8 cellular contexts compared by ENCODE assay signal in genomic region chr14:76956253-76957090, GRCh38.
DNase-seq lines count a peak whose midpoint lies in the region; ATAC-seq and TF ChIP-seq lines count a peak whose summit lies in the region.

No MANE protein-coding gene starts in this region.

- peak overlapping the region; percentile 99 for H3K27ac Mint-ChIP-seq in neural crest cell (ENCODE audit: unreplicated experiment)
- peak overlapping the region; percentile 95 to 97 for H3K27ac Mint-ChIP-seq in stimulated activated naive CD8-positive, alpha-beta T cell treated with anti-CD3 and anti-CD28 coated beads, Interleukin-15, amount 100 ng/mL, for 72 hours

- DNase-seq in D341Med (ENCODE audit: low spot score), result peak; percentile 86
- peak; percentile 85 for DNase-seq in MM.1S
- DNase-seq in SHP77 treated with DMSO at 0.1 percent for 48 hours (lab: John Stamatoyannopoulos, UW), result peak; percentile 94
- DNase-seq in activated gamma-delta T cell (lab: John Stamatoyannopoulos, UW), result peak; percentile 93
- peak; percentile 93 for DNase-seq in fibroblast of villous mesenchyme (ENCODE audit: low read depth)
- peak; percentile 88 for DNase-seq in neural crest cell (ENCODE audit: low read depth, low spot score)
- DNase-seq in stimulated activated naive CD8-positive, alpha-beta T cell treated with anti-CD3 and anti-CD28 coated beads, Interleukin-15, amount 100 ng/mL, for 72 hours, result peak; percentile 81 to 92

- H3K4me1 ChIP-seq in MM.1S (ENCODE audit: low read length), result peaks cover 25% of the 10 kb centered on the region

- H3K9me3 Mint-ChIP-seq in neural crest cell, result no peaks in the 10 kb centered on the region
- H3K9me3 Mint-ChIP-seq in stimulated activated naive CD8-positive, alpha-beta T cell treated with anti-CD3 and anti-CD28 coated beads, Interleukin-15, amount 100 ng/mL, for 72 hours, result no peaks in the 10 kb centered on the region

- H3K4me1 Mint-ChIP-seq in neural crest cell, result peaks cover 70% of the 10 kb centered on the region
- H3K4me1 Mint-ChIP-seq in stimulated activated naive CD8-positive, alpha-beta T cell treated with anti-CD3 and anti-CD28 coated beads, Interleukin-15, amount 100 ng/mL, for 72 hours, result peaks cover 83% of the 10 kb centered on the region

- H3K27ac ChIP-seq in MM.1S (ENCODE audit: low read length), result peak overlapping the region; percentile 97

- H3K79me2 ChIP-seq in MM.1S (ENCODE audit: low read length), result no peaks in the 10 kb centered on the region

- no peaks in the 10 kb centered on the region for H3K36me3 Mint-ChIP-seq in neural crest cell (ENCODE audit: low read depth)

- peaks cover 13% of the 10 kb centered on the region for H3F3A ChIP-seq in MM.1S (ENCODE audit: insufficient read depth, low read length)

- peak overlapping the region; percentile 76 for H3K4me2 ChIP-seq in MM.1S (ENCODE audit: low read depth, low read length)

- H3K27me3 Mint-ChIP-seq in neural crest cell (ENCODE audit: low read depth), result no peaks in the 10 kb centered on the region
- H3K27me3 Mint-ChIP-seq in stimulated activated naive CD8-positive, alpha-beta T cell treated with anti-CD3 and anti-CD28 coated beads, Interleukin-15, amount 100 ng/mL, for 72 hours, result no peaks in the 10 kb centered on the region

- H3K27me3 ChIP-seq in MM.1S (replicated peaks; ENCODE audit: insufficient read depth, low read length), result no peaks in the 10 kb centered on the region

- H3K9me3 ChIP-seq in MM.1S (replicated peaks; ENCODE audit: insufficient read depth, low read length), result no peaks in the 10 kb centered on the region

- H3K4me3 ChIP-seq in MM.1S (ENCODE audit: low read length) (peak overlapping the region; percentile 47), fibroblast of villous mesenchyme (ENCODE audit: low read depth, low read length) (peak overlapping the region; percentile 27)

- ATAC-seq in GM21723 (IDR thresholded peaks at IDR 0.05; ENCODE audit: unreplicated experiment), result peak; percentile 32
- ATAC-seq in stimulated activated naive CD8-positive, alpha-beta T cell treated with anti-CD3 and anti-CD28 coated beads, Interleukin-15, amount 100 ng/mL, for 72 hours, result peak; percentile 77

- H3K4me3 Mint-ChIP-seq in neural crest cell, result peak overlapping the region; percentile 82
- H3K4me3 Mint-ChIP-seq in stimulated activated naive CD8-positive, alpha-beta T cell treated with anti-CD3 and anti-CD28 coated beads, Interleukin-15, amount 100 ng/mL, for 72 hours, result peak overlapping the region; percentile 81 to 90

- H3K36me3 ChIP-seq in MM.1S (replicated peaks; ENCODE audit: insufficient read depth, low read length), result no peaks in the 10 kb centered on the region

- H4K20me1 ChIP-seq in MM.1S (ENCODE audit: insufficient read depth, low read length), result no peaks in the 10 kb centered on the region

- no peaks in the 10 kb centered on the region for H3K9me2 ChIP-seq in MM.1S (replicated peaks; ENCODE audit: insufficient read depth, low read length)

- no peak overlapping the region for H2AFZ ChIP-seq in MM.1S (ENCODE audit: low read length)

- peak overlapping the region; percentile 85 for H3K9ac ChIP-seq in MM.1S (ENCODE audit: low read length)

- TF ChIP-seq CTCF in MM.1S (IDR thresholded peaks at IDR 0.05; ENCODE audit: low read length) (no peak), fibroblast of villous mesenchyme (IDR thresholded peaks at IDR 0.05; ENCODE audit: insufficient read depth, low read depth, low read length) (no peak), neural crest cell (conservative IDR thresholded peaks at IDR 0.05) (no peak)

Comparison
In these comparisons a context has a peak if more than half of its experiments do, and no peak if none do; other contexts are left out.
1. Peak in every context shown above with its lines: DNase-seq, ATAC-seq, H3K4me3 ChIP-seq and H3K27ac ChIP-seq.